ENCODE assay signal across 22 cellular contexts in the genomic region with DNA sequence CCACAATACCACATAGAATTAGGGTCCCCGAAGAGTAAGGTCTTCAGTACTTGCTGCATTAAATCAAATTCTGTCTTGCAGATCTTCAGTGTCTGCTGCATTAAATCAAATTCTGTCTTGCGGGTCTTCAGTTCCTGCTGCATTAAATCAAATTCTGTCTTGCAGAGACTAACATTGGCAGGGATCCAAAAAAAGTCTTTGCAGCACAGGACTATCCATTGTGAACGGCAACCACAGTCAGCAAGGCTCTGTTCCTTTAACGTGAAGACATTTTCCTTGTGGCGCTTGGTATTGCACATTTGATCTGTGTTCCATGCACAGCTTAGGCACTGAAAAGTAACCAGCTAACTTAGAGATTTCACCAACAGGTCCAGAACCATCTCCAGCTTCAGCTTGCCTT. TPM values are rescaled to one million over a fixed set of nuclear protein-coding genes. Genes with fewer than 3 reads are reported as not detected.
A peak's percentile ranks its signal among the peaks of the same experiment; 100 is the strongest.
DNase-seq lines count a peak whose midpoint lies in the region; ATAC-seq, FAIRE-seq and TF ChIP-seq lines count a peak whose summit lies in the region.
"Had no signal": no experiment of that assay in that cellular context is flagged by ENCODE, and none has a peak within 500 bp of the region (broad histone marks: within the 10 kb centered on the region; RNA-seq: fewer than 3 reads in every experiment).

No MANE protein-coding gene starts in this region.

- no peaks in the 10 kb centered on the region for H3K79me2 ChIP-seq in keratinocyte (ENCODE audit: control insufficient read depth, insufficient read depth, low read length)

- no peak overlapping the region for H3K27ac ChIP-seq in keratinocyte (ENCODE audit: control insufficient read depth, insufficient read depth, low read length)
- H3K27ac ChIP-seq: VCaP had no signal

- peaks cover 16% of the 10 kb centered on the region for H3K4me1 Mint-ChIP-seq in type B pancreatic cell (ENCODE audit: unreplicated experiment)
- H3K4me1 Mint-ChIP-seq: IgD-negative memory B cell had no signal

- dilution Hi-C loops in keratinocyte (cut with MboI; ENCODE audit: extremely low pct_ligation_motif_present, low sequenced_read_pairs), result no loop called here

- peaks cover 46% of the 10 kb centered on the region for H3K27me3 ChIP-seq in keratinocyte (ENCODE audit: control insufficient read depth, extremely low read depth, insufficient read depth, low read length)

- TF ChIP-seq CTCF in keratinocyte (optimal IDR thresholded peaks at IDR 0.05 in 1 of 3, IDR thresholded peaks at IDR 0.05 in 1 of 3, conservative IDR thresholded peaks at IDR 0.05 in 1 of 3; ENCODE audit: extremely low read depth in 1 of 3, insufficient read depth in 2 of 3, low read length in 3 of 3) (no peak), type B pancreatic cell (conservative IDR thresholded peaks at IDR 0.05) (no peak)

- H3K4me1 ChIP-seq in keratinocyte (ENCODE audit: control insufficient read depth, extremely low read depth, insufficient read depth, low read length), result peaks cover 3% of the 10 kb centered on the region

- H3K9ac ChIP-seq in keratinocyte (ENCODE audit: control insufficient read depth, extremely low read depth, insufficient read depth, low read length), result no peak overlapping the region

- peak overlapping the region; percentile 61 for H3K27ac Mint-ChIP-seq in type B pancreatic cell
- H3K27ac Mint-ChIP-seq: activated CD8-positive, alpha-beta T cell treated with anti-CD3 and anti-CD28 coated beads for 36 hours; activated naive CD8-positive, alpha-beta T cell treated with anti-CD3 and anti-CD28 coated beads, Interleukin-2, amount 10 ng/mL, durations not matched to agents 7 days and 5 days; activated T-cell treated with anti-CD3 and anti-CD28 coated beads, Interleukin-2, amount 50 U/mL, for 72 hours; stimulated activated naive CD8-positive, alpha-beta T cell treated with anti-CD3 and anti-CD28 coated beads, Interleukin-15, Interleukin-2, amounts not matched to agents 100 ng/mL and 50 ng/mL, for 24 hours had no signal

- H4K20me1 ChIP-seq in keratinocyte (ENCODE audit: control insufficient read depth, extremely low read depth, insufficient read depth, low read length), result no peaks in the 10 kb centered on the region

- no peaks in the 10 kb centered on the region for H3K9me1 ChIP-seq in keratinocyte (ENCODE audit: control insufficient read depth, extremely low read depth, insufficient read depth, low read length)

- H3K36me3 Mint-ChIP-seq in type B pancreatic cell, result no peaks in the 10 kb centered on the region
- H3K36me3 Mint-ChIP-seq: activated naive CD8-positive, alpha-beta T cell treated with anti-CD3 and anti-CD28 coated beads, Interleukin-2, amount 10 ng/mL, durations not matched to agents 7 days and 5 days; IgD-negative memory B cell had no signal

- no peak for ATAC-seq in GM21529 (IDR thresholded peaks at IDR 0.05; ENCODE audit: unreplicated experiment)
- ATAC-seq: activated CD8-positive, alpha-beta T cell treated with anti-CD3 and anti-CD28 coated beads for 36 hours; activated T-cell treated with anti-CD3 and anti-CD28 coated beads, Interleukin-2, amount 50 U/mL, for 72 hours; GM12878 had no signal

- H3K36me3 ChIP-seq in keratinocyte (ENCODE audit: control insufficient read depth in 2 of 2, extremely low read depth in 1 of 2, insufficient read depth in 2 of 2, low read length in 2 of 2), result no peaks in the 10 kb centered on the region

- DNase-seq in NCI-H82 (lab: John Stamatoyannopoulos, UW) (peak; percentile 38), NCI-H82 treated with DMSO at 0.1 percent for 48 hours (lab: John Stamatoyannopoulos, UW; ENCODE audit: unreplicated experiment) (no peak), astrocyte of the hippocampus (ENCODE audit: low read depth, low spot score) (peak; percentile 14), keratinocyte (ENCODE audit: low read depth, low spot score) (no peak), type B pancreatic cell (ENCODE audit: extremely low spot score, unreplicated experiment) (no peak), frontal cortex (ENCODE audit: low spot score in 2 of 2) (no peak), NK-92 (lab: John Stamatoyannopoulos, UW; ENCODE audit: unreplicated experiment) (no peak)
- DNase-seq: activated CD8-positive, alpha-beta T cell treated with anti-CD3 and anti-CD28 coated beads for 36 hours; activated naive CD8-positive, alpha-beta T cell treated with anti-CD3 and anti-CD28 coated beads, Interleukin-2, amount 10 ng/mL, durations not matched to agents 7 days and 5 days; activated T-cell treated with anti-CD3 and anti-CD28 coated beads, Interleukin-2, amount 50 U/mL, for 72 hours; cerebellar nuclear complex; COR-L47; mammary epithelial cell; NCI-H1092 treated with DMSO at 0.1 percent for 48 hours; nephron progenitor cell had no signal

- H3K9me3 ChIP-seq in keratinocyte (ENCODE audit: control insufficient read depth, low read depth, low read length), result no peaks in the 10 kb centered on the region

- H2AFZ ChIP-seq in keratinocyte (ENCODE audit: control insufficient read depth, low read length), result no peak overlapping the region

- H3K4me3 Mint-ChIP-seq in type B pancreatic cell, result peak overlapping the region; percentile 36
- H3K4me3 Mint-ChIP-seq: activated CD8-positive, alpha-beta T cell treated with anti-CD3 and anti-CD28 coated beads for 36 hours; activated naive CD8-positive, alpha-beta T cell treated with anti-CD3 and anti-CD28 coated beads, Interleukin-2, amount 10 ng/mL, durations not matched to agents 7 days and 5 days; activated T-cell treated with anti-CD3 and anti-CD28 coated beads, Interleukin-2, amount 50 U/mL, for 72 hours; IgD-negative memory B cell; nephron progenitor cell; stimulated activated naive CD8-positive, alpha-beta T cell treated with anti-CD3 and anti-CD28 coated beads, Interleukin-15, Interleukin-2, amounts not matched to agents 100 ng/mL and 50 ng/mL, for 24 hours had no signal

- H3K4me2 ChIP-seq in keratinocyte (ENCODE audit: control insufficient read depth, extremely low read depth, insufficient read depth, low read depth, low read length), result peak overlapping the region; percentile 18

- no peaks in the 10 kb centered on the region for H3K9me3 Mint-ChIP-seq in type B pancreatic cell
- H3K9me3 Mint-ChIP-seq: activated CD8-positive, alpha-beta T cell treated with anti-CD3 and anti-CD28 coated beads for 36 hours; nephron progenitor cell had no signal

- H3K27me3 Mint-ChIP-seq in type B pancreatic cell, result peaks cover 63% of the 10 kb centered on the region
- H3K27me3 Mint-ChIP-seq: activated CD8-positive, alpha-beta T cell treated with anti-CD3 and anti-CD28 coated beads for 36 hours; stimulated activated naive CD8-positive, alpha-beta T cell treated with anti-CD3 and anti-CD28 coated beads, Interleukin-15, Interleukin-2, amounts not matched to agents 100 ng/mL and 50 ng/mL, for 24 hours had no signal

- no peak overlapping the region for H3K4me3 ChIP-seq in keratinocyte (ENCODE audit: control insufficient read depth in 2 of 3, extremely low read depth in 1 of 3, insufficient read depth in 2 of 3, low read depth in 1 of 3, low read length in 3 of 3)
- H3K4me3 ChIP-seq: GM12878 had no signal

- FAIRE-seq in keratinocyte (lab: Jason Lieb, UNC) (peak; percentile 69), frontal cortex (lab: Jason Lieb, UNC) (no peak)
- FAIRE-seq: endometrium, G401.6, GM12878 had no signal

RNA-seq across cellular contexts. Expression of gene POMGNT2, which starts 46.8 kb away (rescaled TPM):
- 6.0 to 9.8 TPM (median 9.3 TPM) in 3 replicates for polyA plus RNA-seq in keratinocyte
- 0.97 TPM for polyA plus RNA-seq in keratinocyte (2011; ENCODE audit: low read depth)
- 6.6 and 9.0 TPM in 2 replicates for polyA plus RNA-seq in keratinocyte (2011; cell fraction: cytosol; rRNA removed)
- 7.3 and 10.5 TPM in 2 replicates for polyA plus RNA-seq in keratinocyte (2011; cell fraction: nucleus; rRNA removed)
- 6.2 and 7.6 TPM in 2 replicates for polyA plus RNA-seq in keratinocyte (2012; ENCODE audit: low replicate concordance)
- 7.0 to 15.1 TPM (median 9.8 TPM) in 3 replicates for polyA minus RNA-seq in keratinocyte
- polyA minus RNA-seq in keratinocyte (2011; cell fraction: cytosol; rRNA and poly(A)+ RNA removed), result 6.1 TPM
- 5.5 and 6.2 TPM in 2 replicates for polyA minus RNA-seq in keratinocyte (2011; cell fraction: nucleus; rRNA and poly(A)+ RNA removed)
- total RNA-seq in type B pancreatic cell (ENCODE audit: low replicate concordance), result 10.7 and 15.7 TPM in 2 replicates
- total RNA-seq in frontal cortex, result 18.8 TPM

Comparison
In these comparisons a context has a peak if more than half of its experiments do, and no peak if none do; other contexts are left out.
1. DNase-seq: peak in NCI-H82 (single experiment) and astrocyte of the hippocampus (single experiment); none in NCI-H82 treated with DMSO at 0.1 percent for 48 hours (single experiment), keratinocyte (single experiment), type B pancreatic cell (single experiment), frontal cortex (0 of 2) and NK-92 (single experiment).